8 cellular contexts compared by ENCODE assay signal in genomic region chr3:153221748-153222162, GRCh38. TPM values are rescaled to one million over a fixed set of nuclear protein-coding genes. Genes with fewer than 3 reads are reported as not detected.
A peak's percentile ranks its signal among the peaks of the same experiment; 100 is the strongest.
DNase-seq lines count a peak whose midpoint lies in the region; ATAC-seq and TF ChIP-seq lines count a peak whose summit lies in the region.

No MANE protein-coding gene starts in this region.

- TF ChIP-seq POLR2A in ovary (IDR thresholded peaks at IDR 0.05): no peak
- peak in 1 of 2 donors; percentile 25 for TF ChIP-seq POLR2A in tibial nerve (IDR thresholded peaks at IDR 0.05)

- intact Hi-C loops in ovary (cut with DNase I): no loop called here

- no peaks in the 10 kb centered on the region for H3K36me3 ChIP-seq in ovary
- no peaks in the 10 kb centered on the region for H3K36me3 ChIP-seq in tibial nerve

- H3K4me3 ChIP-seq in ovary (no peak overlapping the region), tibial nerve (no peak overlapping the region)

- H3K27me3 ChIP-seq in ovary (no peaks in the 10 kb centered on the region), tibial nerve (no peaks in the 10 kb centered on the region)

- DNase-seq in GM04503 (ENCODE audit: low read depth) (peak; percentile 88), NOMO-1 treated with dmso at 0.1 percent for 144 hours (lab: John Stamatoyannopoulos, UW; ENCODE audit: unreplicated experiment) (peak; percentile 99), activated T-cell treated with anti-CD3 and anti-CD28 coated beads for 24 hours (ENCODE audit: low read depth) (peak; percentile 56), fibroblast of peridontal ligament (ENCODE audit: extremely low read depth) (peak; percentile 81), ovary (peak in 4 of 5 donors; percentile 10 to 34 (median 31)), tibial nerve (ENCODE audit: low spot score in 2 of 2) (peak; percentile 16 to 50), NCI-H345 (lab: John Stamatoyannopoulos, UW) (no peak)

- H3K9me3 ChIP-seq in ovary (no peaks in the 10 kb centered on the region), tibial nerve (no peaks in the 10 kb centered on the region)

- TF ChIP-seq EP300 in ovary (IDR thresholded peaks at IDR 0.05) (no peak), tibial nerve (IDR thresholded peaks at IDR 0.05) (peak; percentile 27 to 84)

- peak; percentile 96 for ATAC-seq in HG02610 (IDR thresholded peaks at IDR 0.05; ENCODE audit: unreplicated experiment)

- 35 to 40% (median 37%) methylated on average over 9 of the region's 9 CpGs for WGBS in ovary, 3 donors
- 34 to 51% methylated on average over 9 of the region's 9 CpGs for WGBS in tibial nerve, 2 donors

- H3K4me1 ChIP-seq in ovary (ENCODE audit: insufficient read depth) (no peaks in the 10 kb centered on the region), tibial nerve (peaks cover 0 to 5% (median 2%) of the 10 kb centered on the region in 4 donors)

- no peak for TF ChIP-seq CTCF in ovary (IDR thresholded peaks at IDR 0.05)
- no peak for TF ChIP-seq CTCF in tibial nerve (IDR thresholded peaks at IDR 0.05)

- H3K27ac ChIP-seq in ovary: no peak overlapping the region
- H3K27ac ChIP-seq in tibial nerve: peak overlapping the region in 3 of 4 donors; percentile 59 to 70 (median 68)

RNA-seq across cellular contexts. Expression of gene RAP2B, which starts 59.7 kb away (rescaled TPM):
- total RNA-seq in ovary (10 to 100 TPM in 4 of 7 donors, 1 to 10 TPM in 3; 6.4 to 14.1 (median 11.5) TPM), tibial nerve (10 to 100 TPM; 15.1 to 17.3 (median 15.8) TPM)
- 1 to 10 TPM; 5.5 to 5.9 TPM for polyA plus RNA-seq in ovary

Comparison
In these comparisons a context has a peak if more than half of its experiments do, and no peak if none do; other contexts are left out.
1. H3K27ac ChIP-seq: peak in tibial nerve (3 of 4); none in ovary (0 of 2).